ENCODE assay signal across 8 cellular contexts in genomic region chr1:78491311-78492071, GRCh38. TPM values are rescaled to one million over a fixed set of nuclear protein-coding genes. Genes with fewer than 3 reads are reported as not detected.
DNase-seq lines count a peak whose midpoint lies in the region; ATAC-seq and TF ChIP-seq lines count a peak whose summit lies in the region.

No MANE protein-coding gene starts in this region.

- no peaks in the 10 kb centered on the region for H3K36me3 ChIP-seq in A673 (ENCODE audit: insufficient read depth, low read length, poor library complexity, severe bottlenecking)
- no peaks in the 10 kb centered on the region for H3K36me3 ChIP-seq in endocrine pancreas (ENCODE audit: control insufficient read depth, insufficient read depth, low read length)
- no peaks in the 10 kb centered on the region for H3K36me3 ChIP-seq in mucosa of rectum (ENCODE audit: control insufficient read depth in 2 of 2, insufficient read depth in 2 of 2, low read length in 2 of 2)

- BruUV-seq in A673 (replicated peaks; lab: Mats Ljungman, UMichigan) = no TSS peak

- intact Hi-C loops in A673 (cut with micrococcal nuclease; ENCODE audit: unreplicated experiment) = loop anchor here (5.0 kb wide), 1 partner anchor 344 kb away; no protein-coding TSS in a partner anchor

- H3K27ac Mint-ChIP-seq in natural killer cell treated with Interleukin-12 subunit alpha and Interleukin-12 subunit beta and Interleukin-15 and Interleukin-18, amount 100 ng/mL, for 72 hours = no peak overlapping the region

- H3K9me3 ChIP-seq in A673 (ENCODE audit: low read depth, low read length, poor library complexity, severe bottlenecking) = no peaks in the 10 kb centered on the region
- no peaks in the 10 kb centered on the region for H3K9me3 ChIP-seq in endocrine pancreas (ENCODE audit: control insufficient read depth, low read length)
- no peaks in the 10 kb centered on the region for H3K9me3 ChIP-seq in mucosa of rectum (ENCODE audit: control insufficient read depth in 2 of 2, low read length in 2 of 2)

- H3K4me3 Mint-ChIP-seq in natural killer cell treated with Interleukin-12 subunit alpha and Interleukin-12 subunit beta and Interleukin-15 and Interleukin-18, amount 100 ng/mL, for 72 hours = no peak overlapping the region

- H3K9ac ChIP-seq in endocrine pancreas (ENCODE audit: control insufficient read depth, insufficient read depth, low read length) = no peak overlapping the region
- H3K9ac ChIP-seq in mucosa of rectum (ENCODE audit: low read depth in 1 of 2, low read length in 2 of 2) = peak overlapping the region in 1 of 2 donors; percentile 30

- H3K27me3 Mint-ChIP-seq in natural killer cell treated with Interleukin-12 subunit alpha and Interleukin-12 subunit beta and Interleukin-15 and Interleukin-18, amount 100 ng/mL, for 72 hours = peaks cover 6 to 8% of the 10 kb centered on the region in 2 donors

- no peaks in the 10 kb centered on the region for H3K27me3 ChIP-seq in A673 (replicated peaks; ENCODE audit: insufficient read depth, low read depth, low read length, poor library complexity)
- H3K27me3 ChIP-seq in endocrine pancreas (ENCODE audit: control insufficient read depth, insufficient read depth, low read length) = no peaks in the 10 kb centered on the region
- H3K27me3 ChIP-seq in mucosa of rectum (ENCODE audit: control insufficient read depth in 2 of 2, insufficient read depth in 2 of 2, low read length in 2 of 2) = peaks cover 0 to 2% of the 10 kb centered on the region in 2 donors

- DNase-seq in A673 (ENCODE audit: low spot score) = peak; percentile 59
- DNase-seq in LNCaP clone FGC (ENCODE audit: low read depth) = peak; percentile 39
- DNase-seq in GM10248 (ENCODE audit: extremely low spot score) = no peak
- DNase-seq in natural killer cell treated with Interleukin-12 subunit alpha and Interleukin-12 subunit beta and Interleukin-15 and Interleukin-18, amount 100 ng/mL, for 72 hours (ENCODE audit: low spot score) = no peak
- no peak for DNase-seq in middle frontal gyrus (ENCODE audit: extremely low spot score, low spot score)

- CTCF ChIA-PET in A673 (lab: Charles Lee) (no interaction called here), GM10248 (lab: Yijun Ruan, JAX) (interaction anchor here (1.3 to 1.5 kb wide), 2 partner anchors 9 to 63 kb away, joined by 3 to 5 read pairs; no protein-coding TSS in a partner anchor)

- POLR2A ChIA-PET in A673 (lab: Charles Lee; ENCODE audit: low non-redundant PET) (no interaction called here), GM10248 (lab: Yijun Ruan, JAX) (no interaction called here)

- no peaks in the 10 kb centered on the region for H3K36me3 Mint-ChIP-seq in natural killer cell treated with Interleukin-12 subunit alpha and Interleukin-12 subunit beta and Interleukin-15 and Interleukin-18, amount 100 ng/mL, for 72 hours

- no peak for ATAC-seq in natural killer cell treated with Interleukin-12 subunit alpha and Interleukin-12 subunit beta and Interleukin-15 and Interleukin-18, amount 100 ng/mL, for 72 hours
- ATAC-seq in HG03039 (IDR thresholded peaks at IDR 0.05; ENCODE audit: unreplicated experiment) = no peak

- peaks cover 6% of the 10 kb centered on the region for H3K9me3 Mint-ChIP-seq in natural killer cell treated with Interleukin-12 subunit alpha and Interleukin-12 subunit beta and Interleukin-15 and Interleukin-18, amount 100 ng/mL, for 72 hours

- H3K4me3 ChIP-seq in A673 (ENCODE audit: low read depth, low read length, poor library complexity, severe bottlenecking) = peak overlapping the region; percentile 53
- H3K4me3 ChIP-seq in LNCaP clone FGC (ENCODE audit: low read depth, low read length) = peak overlapping the region; percentile 65
- peak overlapping the region; percentile 12 for H3K4me3 ChIP-seq in endocrine pancreas (ENCODE audit: control insufficient read depth, insufficient read depth, low read length)
- H3K4me3 ChIP-seq in mucosa of rectum (ENCODE audit: low read length in 2 of 2) = peak overlapping the region; percentile 54 to 69

- H3K4me1 Mint-ChIP-seq in natural killer cell treated with Interleukin-12 subunit alpha and Interleukin-12 subunit beta and Interleukin-15 and Interleukin-18, amount 100 ng/mL, for 72 hours (ENCODE audit: low read depth in 2 of 2) = no peaks in the 10 kb centered on the region

- H3K27ac ChIP-seq in A673 (ENCODE audit: low read depth, low read length, poor library complexity, severe bottlenecking) (peak overlapping the region; percentile 49), mucosa of rectum (ENCODE audit: low read depth in 2 of 2, low read length in 2 of 2) (peak overlapping the region; percentile 43 to 48)

- no peak for TF ChIP-seq CTCF in A673 (conservative IDR thresholded peaks at IDR 0.05; ENCODE audit: low read depth, low read length)
- TF ChIP-seq CTCF in LNCaP clone FGC (IDR thresholded peaks at IDR 0.05; ENCODE audit: control insufficient read depth, extremely low read depth, insufficient read depth) = no peak
- TF ChIP-seq CTCF in GM10248 (IDR thresholded peaks at IDR 0.05; ENCODE audit: control extremely low read depth, extremely low read depth, low read depth, missing control alignments) = no peak

- peaks cover 16% of the 10 kb centered on the region for H3K4me1 ChIP-seq in A673 (ENCODE audit: insufficient read depth, low read length, poor library complexity, severe bottlenecking)
- H3K4me1 ChIP-seq in endocrine pancreas (ENCODE audit: control insufficient read depth, insufficient read depth, low read length) = no peaks in the 10 kb centered on the region
- no peaks in the 10 kb centered on the region for H3K4me1 ChIP-seq in mucosa of rectum (ENCODE audit: control insufficient read depth in 2 of 2, insufficient read depth in 2 of 2, low read length in 2 of 2)

RNA-seq across cellular contexts. Expression of gene PTGFR, which starts 0.7 kb away (rescaled TPM):
- total RNA-seq in A673 (2021) = 0.81 and 1.5 TPM in 2 replicates
- not detected for total RNA-seq in natural killer cell treated with Interleukin-12 subunit alpha and Interleukin-12 subunit beta and Interleukin-15 and Interleukin-18, amount 100 ng/mL, for 72 hours

Comparison
In these comparisons a context has a peak if more than half of its experiments do, and no peak if none do; other contexts are left out.
1. DNase-seq: peak in A673 (single experiment) and LNCaP clone FGC (single experiment); none in GM10248 (single experiment), natural killer cell treated with Interleukin-12 subunit alpha and Interleukin-12 subunit beta and Interleukin-15 and Interleukin-18, amount 100 ng/mL, for 72 hours (single experiment) and middle frontal gyrus (single experiment).
2. H3K4me3 ChIP-seq: peak in every context shown above with its lines; median percentile 65 in LNCaP clone FGC; 62 in mucosa of rectum; 53 in A673; 12 in endocrine pancreas.